Comparison of ENCODE assay signal across 2 cellular contexts in genomic region chr15:81091889-81092558, GRCh38.
A peak's percentile ranks its signal among the peaks of the same experiment; 100 is the strongest.
TF ChIP-seq lines count a peak whose summit lies in the region.

No MANE protein-coding gene starts in this region.

TF ChIP-seq in A549, 52 proteins besides CTCF, POLR2A, EP300 and RAD21:
- TF ChIP-seq, protein P1, sequence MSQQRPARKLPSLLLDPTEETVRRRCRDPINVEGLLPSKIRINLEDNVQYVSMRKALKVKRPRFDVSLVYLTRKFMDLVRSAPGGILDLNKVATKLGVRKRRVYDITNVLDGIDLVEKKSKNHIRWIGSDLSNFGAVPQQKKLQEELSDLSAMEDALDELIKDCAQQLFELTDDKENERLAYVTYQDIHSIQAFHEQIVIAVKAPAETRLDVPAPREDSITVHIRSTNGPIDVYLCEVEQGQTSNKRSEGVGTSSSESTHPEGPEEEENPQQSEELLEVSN (IDR thresholded peaks at IDR 0.05; ENCODE audit: borderline replicate concordance, low read depth) = no peak
- TF ChIP-seq HES2 (IDR thresholded peaks at IDR 0.05) = no peak
- TF ChIP-seq FOSL2 (IDR thresholded peaks at IDR 0.05) = no peak
- TF ChIP-seq FOSL2 (CRISPR knock-in tag; IDR thresholded peaks at IDR 0.05) = peak; percentile 17; the same call in 1 of the 2 replicates

TF ChIP-seq in IMR-90, 13 proteins besides CTCF, POLR2A, EP300 and RAD21 (continued from another document):
- TF ChIP-seq BHLHE40 (IDR thresholded peaks at IDR 0.05; ENCODE audit: low read depth, low read length) (peak; percentile 60), RCOR1 (IDR thresholded peaks at IDR 0.05; ENCODE audit: insufficient replicate concordance, low read length) (no peak), FOS (IDR thresholded peaks at IDR 0.05; ENCODE audit: low read depth, low read length) (peak; percentile 73)
